ENCODE assay signal across 1 cellular context in the genomic region with DNA sequence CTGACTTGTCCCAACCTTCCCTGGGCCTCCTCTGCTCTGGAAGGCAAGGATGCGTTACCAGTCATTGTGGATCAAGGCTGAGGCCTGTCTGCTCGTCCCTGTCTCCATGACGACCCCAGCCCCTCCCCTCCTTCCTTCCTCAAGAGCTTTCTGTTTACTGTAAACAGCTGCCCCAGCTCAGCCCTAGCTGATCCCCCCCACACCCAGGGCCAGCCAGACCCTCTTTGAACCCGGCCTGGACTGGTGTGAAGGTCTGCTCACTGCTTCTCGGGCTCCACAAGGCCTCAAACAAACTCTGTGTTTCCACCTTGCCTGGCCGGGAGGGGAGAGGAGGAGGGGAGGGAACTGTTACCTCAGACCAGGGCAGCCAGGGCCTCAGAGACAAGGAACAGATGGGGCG.
TF ChIP-seq lines count a peak whose summit lies in the region.

No MANE protein-coding gene starts in this region.

TF ChIP-seq in WTC11, 78 proteins besides CTCF, POLR2A, EP300 and RAD21 (continued from another document):
- TF ChIP-seq, protein P1, sequence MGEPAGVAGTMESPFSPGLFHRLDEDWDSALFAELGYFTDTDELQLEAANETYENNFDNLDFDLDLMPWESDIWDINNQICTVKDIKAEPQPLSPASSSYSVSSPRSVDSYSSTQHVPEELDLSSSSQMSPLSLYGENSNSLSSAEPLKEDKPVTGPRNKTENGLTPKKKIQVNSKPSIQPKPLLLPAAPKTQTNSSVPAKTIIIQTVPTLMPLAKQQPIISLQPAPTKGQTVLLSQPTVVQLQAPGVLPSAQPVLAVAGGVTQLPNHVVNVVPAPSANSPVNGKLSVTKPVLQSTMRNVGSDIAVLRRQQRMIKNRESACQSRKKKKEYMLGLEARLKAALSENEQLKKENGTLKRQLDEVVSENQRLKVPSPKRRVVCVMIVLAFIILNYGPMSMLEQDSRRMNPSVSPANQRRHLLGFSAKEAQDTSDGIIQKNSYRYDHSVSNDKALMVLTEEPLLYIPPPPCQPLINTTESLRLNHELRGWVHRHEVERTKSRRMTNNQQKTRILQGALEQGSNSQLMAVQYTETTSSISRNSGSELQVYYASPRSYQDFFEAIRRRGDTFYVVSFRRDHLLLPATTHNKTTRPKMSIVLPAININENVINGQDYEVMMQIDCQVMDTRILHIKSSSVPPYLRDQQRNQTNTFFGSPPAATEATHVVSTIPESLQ (CRISPR knock-in tag; IDR thresholded peaks at IDR 0.05) = no peak
- TF ChIP-seq TEAD1 (CRISPR knock-in tag; IDR thresholded peaks at IDR 0.05) (no peak), ESRRA (CRISPR knock-in tag; IDR thresholded peaks at IDR 0.05; ENCODE audit: borderline replicate concordance) (no peak), JAZF1 (CRISPR knock-in tag; IDR thresholded peaks at IDR 0.05) (no peak), ZNF138 (CRISPR knock-in tag; conservative IDR thresholded peaks at IDR 0.05) (no peak), ZNF317 (CRISPR knock-in tag; IDR thresholded peaks at IDR 0.05; ENCODE audit: borderline replicate concordance, low read depth) (no peak), ETV6 (CRISPR knock-in tag; IDR thresholded peaks at IDR 0.05) (no peak)
- TF ChIP-seq, protein P2, sequence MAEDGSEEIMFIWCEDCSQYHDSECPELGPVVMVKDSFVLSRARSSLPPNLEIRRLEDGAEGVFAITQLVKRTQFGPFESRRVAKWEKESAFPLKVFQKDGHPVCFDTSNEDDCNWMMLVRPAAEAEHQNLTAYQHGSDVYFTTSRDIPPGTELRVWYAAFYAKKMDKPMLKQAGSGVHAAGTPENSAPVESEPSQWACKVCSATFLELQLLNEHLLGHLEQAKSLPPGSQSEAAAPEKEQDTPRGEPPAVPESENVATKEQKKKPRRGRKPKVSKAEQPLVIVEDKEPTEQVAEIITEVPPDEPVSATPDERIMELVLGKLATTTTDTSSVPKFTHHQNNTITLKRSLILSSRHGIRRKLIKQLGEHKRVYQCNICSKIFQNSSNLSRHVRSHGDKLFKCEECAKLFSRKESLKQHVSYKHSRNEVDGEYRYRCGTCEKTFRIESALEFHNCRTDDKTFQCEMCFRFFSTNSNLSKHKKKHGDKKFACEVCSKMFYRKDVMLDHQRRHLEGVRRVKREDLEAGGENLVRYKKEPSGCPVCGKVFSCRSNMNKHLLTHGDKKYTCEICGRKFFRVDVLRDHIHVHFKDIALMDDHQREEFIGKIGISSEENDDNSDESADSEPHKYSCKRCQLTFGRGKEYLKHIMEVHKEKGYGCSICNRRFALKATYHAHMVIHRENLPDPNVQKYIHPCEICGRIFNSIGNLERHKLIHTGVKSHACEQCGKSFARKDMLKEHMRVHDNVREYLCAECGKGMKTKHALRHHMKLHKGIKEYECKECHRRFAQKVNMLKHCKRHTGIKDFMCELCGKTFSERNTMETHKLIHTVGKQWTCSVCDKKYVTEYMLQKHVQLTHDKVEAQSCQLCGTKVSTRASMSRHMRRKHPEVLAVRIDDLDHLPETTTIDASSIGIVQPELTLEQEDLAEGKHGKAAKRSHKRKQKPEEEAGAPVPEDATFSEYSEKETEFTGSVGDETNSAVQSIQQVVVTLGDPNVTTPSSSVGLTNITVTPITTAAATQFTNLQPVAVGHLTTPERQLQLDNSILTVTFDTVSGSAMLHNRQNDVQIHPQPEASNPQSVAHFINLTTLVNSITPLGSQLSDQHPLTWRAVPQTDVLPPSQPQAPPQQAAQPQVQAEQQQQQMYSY (CRISPR knock-in tag; IDR thresholded peaks at IDR 0.05) = no peak
